ENCODE assay signal across 28 cellular contexts in genomic region chr7:110592557-110592956, GRCh38.
"Had no signal": no experiment of that assay in that cellular context is flagged by ENCODE, and none has a peak within 500 bp of the region (broad histone marks: within the 10 kb centered on the region; RNA-seq: fewer than 3 reads in every experiment).

No MANE protein-coding gene starts in this region.

- H3K27me3 ChIP-seq: esophagus squamous epithelium, right atrium auricular region, testis, tibial artery had no signal

- H3K4me3 ChIP-seq: coronary artery, esophagus squamous epithelium, lung, prostate gland, right atrium auricular region, testis, tibial artery had no signal

- H3K27me3 Mint-ChIP-seq: type B pancreatic cell had no signal

- H3K9me3 Mint-ChIP-seq: nephron; stimulated activated effector memory CD8-positive, alpha-beta T cell treated with anti-CD3 and anti-CD28 coated beads, Interleukin-12 subunit alpha, Interleukin-12 subunit beta, amount 100 ng/mL, for 72 hours had no signal

- H3K4me1 ChIP-seq: esophagus squamous epithelium, prostate gland, right atrium auricular region, testis, tibial artery had no signal

- H3K27ac Mint-ChIP-seq: immature natural killer cell; naive thymus-derived CD4-positive, alpha-beta T cell; nephron; stimulated activated effector memory CD8-positive, alpha-beta T cell treated with anti-CD3 and anti-CD28 coated beads, Interleukin-12 subunit alpha, Interleukin-12 subunit beta, amount 100 ng/mL, for 72 hours; type B pancreatic cell had no signal

- H3K9me3 ChIP-seq: esophagus squamous epithelium, prostate gland, right atrium auricular region, testis, tibial artery had no signal

- H3K36me3 ChIP-seq: esophagus squamous epithelium, prostate gland, right atrium auricular region, tibial artery had no signal

- H3K4me1 Mint-ChIP-seq: immature natural killer cell; stimulated activated effector memory CD8-positive, alpha-beta T cell treated with anti-CD3 and anti-CD28 coated beads, Interleukin-12 subunit alpha, Interleukin-12 subunit beta, amount 100 ng/mL, for 72 hours had no signal

- H3K4me3 Mint-ChIP-seq: immature natural killer cell; naive thymus-derived CD4-positive, alpha-beta T cell; nephron; stimulated activated effector memory CD8-positive, alpha-beta T cell treated with anti-CD3 and anti-CD28 coated beads, Interleukin-12 subunit alpha, Interleukin-12 subunit beta, amount 100 ng/mL, for 72 hours; type B pancreatic cell had no signal

- ATAC-seq: naive thymus-derived CD4-positive, alpha-beta T cell; sciatic nerve; stimulated activated effector memory CD8-positive, alpha-beta T cell treated with anti-CD3 and anti-CD28 coated beads, Interleukin-12 subunit alpha, Interleukin-12 subunit beta, amount 100 ng/mL, for 72 hours; stimulated activated naive CD8-positive, alpha-beta T cell treated with anti-CD3 and anti-CD28 coated beads, Interleukin-15, Interleukin-2, amounts not matched to agents 100 U/mL and 50 U/mL, for 24 hours had no signal

- DNase-seq: dermis blood vessel endothelial cell; effector memory CD4-positive, alpha-beta T cell; erythroblast; esophagus squamous epithelium; foreskin melanocyte; glutamatergic neuron; hypothalamus; immature natural killer cell; islet precursor cell; kidney glomerular epithelial cell; mesenchymal stem cell; midbrain; naive thymus-derived CD4-positive, alpha-beta T cell; nucleus accumbens; stimulated activated CD4-positive, alpha-beta T cell treated with anti-CD3 and anti-CD28 coated beads, Interleukin-2, amount 100 ng/mL, for 24 hours; stimulated activated CD4-positive, alpha-beta T cell treated with anti-CD3 and anti-CD28 coated beads, Interleukin-4, amount 100 ng/mL, for 24 hours; stimulated activated naive CD8-positive, alpha-beta T cell treated with anti-CD3 and anti-CD28 coated beads, Interleukin-15, Interleukin-2, amounts not matched to agents 100 U/mL and 50 U/mL, for 24 hours; substantia nigra; testis; tibial artery had no signal

- H3K36me3 Mint-ChIP-seq: immature natural killer cell; naive thymus-derived CD4-positive, alpha-beta T cell; stimulated activated effector memory CD8-positive, alpha-beta T cell treated with anti-CD3 and anti-CD28 coated beads, Interleukin-12 subunit alpha, Interleukin-12 subunit beta, amount 100 ng/mL, for 72 hours; type B pancreatic cell had no signal
